ENCODE assay signal across 19 cellular contexts in genomic region chr22:43670545-43670944, GRCh38.
"Had no signal": no experiment of that assay in that cellular context is flagged by ENCODE, and none has a peak within 500 bp of the region (broad histone marks: within the 10 kb centered on the region; RNA-seq: fewer than 3 reads in every experiment).

No MANE protein-coding gene starts in this region.

- H3K4me1 Mint-ChIP-seq: central memory CD8-positive, alpha-beta T cell; neural crest cell; stimulated activated memory B cell treated with anti-CD40 and anti-IgM and Interleukin-4, amounts not matched to agents 10 μg/mL and 1 μg/mL and 100 μg/mL, for 72 hours had no signal

- H3K36me3 Mint-ChIP-seq: stimulated activated memory B cell treated with anti-CD40 and anti-IgM and Interleukin-4, amounts not matched to agents 10 μg/mL and 1 μg/mL and 100 μg/mL, for 72 hours had no signal

- DNase-seq: effector memory CD8-positive, alpha-beta T cell; foreskin keratinocyte; hippocampal formation; kidney glomerular epithelial cell; left ventricle myocardium inferior; mesendoderm; naive thymus-derived CD8-positive, alpha-beta T cell; ovary; right cardiac atrium; stimulated activated CD4-positive, alpha-beta T cell treated with anti-CD3 and anti-CD28 coated beads, Interleukin-4, amount 100 ng/mL, for 24 hours; tibial artery; upper lobe of right lung had no signal

- H3K4me3 ChIP-seq: left ventricle myocardium inferior, ovary, tibial artery, upper lobe of right lung, vagina had no signal

- FAIRE-seq: islet of Langerhans had no signal

- ATAC-seq: effector memory CD8-positive, alpha-beta T cell; foreskin keratinocyte; naive thymus-derived CD8-positive, alpha-beta T cell; right cardiac atrium; stimulated activated memory B cell treated with anti-CD40 and anti-IgM and Interleukin-4, amounts not matched to agents 10 μg/mL and 1 μg/mL and 100 μg/mL, for 72 hours; upper lobe of right lung had no signal

- H3K27me3 ChIP-seq: ovary, tibial artery, upper lobe of right lung, vagina had no signal

- H3K27ac Mint-ChIP-seq: effector memory CD8-positive, alpha-beta T cell; naive thymus-derived CD8-positive, alpha-beta T cell; stimulated activated memory B cell treated with anti-CD40 and anti-IgM and Interleukin-4, amounts not matched to agents 10 μg/mL and 1 μg/mL and 100 μg/mL, for 72 hours; stimulated activated naive CD8-positive, alpha-beta T cell treated with anti-CD3 and anti-CD28 coated beads, Interleukin-15, Interleukin-2, amounts not matched to agents 100 ng/mL and 50 ng/mL, for 24 hours had no signal

- H3K9me3 ChIP-seq: ovary, tibial artery, upper lobe of right lung, vagina had no signal

- H3K4me1 ChIP-seq: foreskin keratinocyte, left ventricle myocardium inferior, tibial artery, upper lobe of right lung, vagina had no signal

- H3K36me3 ChIP-seq: left ventricle myocardium inferior, ovary, tibial artery, upper lobe of right lung, vagina had no signal

- H3K27ac ChIP-seq: epithelial cell of prostate, foreskin keratinocyte, left ventricle myocardium inferior, ovary, tibial artery, upper lobe of right lung, vagina had no signal

- H3K4me3 Mint-ChIP-seq: central memory CD8-positive, alpha-beta T cell; effector memory CD8-positive, alpha-beta T cell; naive thymus-derived CD8-positive, alpha-beta T cell; neural crest cell; stimulated activated memory B cell treated with anti-CD40 and anti-IgM and Interleukin-4, amounts not matched to agents 10 μg/mL and 1 μg/mL and 100 μg/mL, for 72 hours; stimulated activated naive CD8-positive, alpha-beta T cell treated with anti-CD3 and anti-CD28 coated beads, Interleukin-15, Interleukin-2, amounts not matched to agents 100 ng/mL and 50 ng/mL, for 24 hours had no signal

- H3K9me3 Mint-ChIP-seq: central memory CD8-positive, alpha-beta T cell; neural crest cell; stimulated activated naive CD8-positive, alpha-beta T cell treated with anti-CD3 and anti-CD28 coated beads, Interleukin-15, Interleukin-2, amounts not matched to agents 100 ng/mL and 50 ng/mL, for 24 hours had no signal
